Comparison of ENCODE assay signal across 1 cellular context in the genomic region with DNA sequence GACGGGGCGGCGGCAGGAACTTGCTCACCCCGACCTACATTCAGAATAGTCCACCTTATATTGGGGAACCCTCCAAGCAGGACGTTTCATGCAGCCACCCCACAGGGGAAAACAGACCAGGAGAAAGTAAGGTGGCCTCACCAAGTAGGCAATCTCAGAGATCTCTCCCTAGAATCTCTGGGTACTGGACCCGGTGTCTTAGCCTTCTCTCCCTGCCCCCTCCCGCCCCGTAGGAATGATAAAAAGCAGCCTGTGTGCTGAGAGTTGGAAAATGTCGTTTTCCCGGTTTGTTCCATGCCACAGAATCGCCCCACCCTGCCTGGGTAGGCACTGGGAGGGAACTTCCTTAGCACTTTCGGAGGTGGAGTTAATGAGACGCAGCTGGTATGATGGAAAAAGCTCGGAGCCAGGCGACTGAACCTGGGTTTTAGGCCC.
A peak's percentile ranks its signal among the peaks of the same experiment; 100 is the strongest.
TF ChIP-seq lines count a peak whose summit lies in the region.

No MANE protein-coding gene starts in this region.

TF ChIP-seq in H1, 55 proteins besides CTCF, POLR2A, EP300 and RAD21:
- TF ChIP-seq GTF2F1 (IDR thresholded peaks at IDR 0.05; ENCODE audit: borderline replicate concordance, low read depth, low read length) = no peak
- no peak for TF ChIP-seq SUZ12 (IDR thresholded peaks at IDR 0.05; ENCODE audit: low read length)
- no peak for TF ChIP-seq JUND (IDR thresholded peaks at IDR 0.05; ENCODE audit: low read length)
- TF ChIP-seq, protein P1, sequence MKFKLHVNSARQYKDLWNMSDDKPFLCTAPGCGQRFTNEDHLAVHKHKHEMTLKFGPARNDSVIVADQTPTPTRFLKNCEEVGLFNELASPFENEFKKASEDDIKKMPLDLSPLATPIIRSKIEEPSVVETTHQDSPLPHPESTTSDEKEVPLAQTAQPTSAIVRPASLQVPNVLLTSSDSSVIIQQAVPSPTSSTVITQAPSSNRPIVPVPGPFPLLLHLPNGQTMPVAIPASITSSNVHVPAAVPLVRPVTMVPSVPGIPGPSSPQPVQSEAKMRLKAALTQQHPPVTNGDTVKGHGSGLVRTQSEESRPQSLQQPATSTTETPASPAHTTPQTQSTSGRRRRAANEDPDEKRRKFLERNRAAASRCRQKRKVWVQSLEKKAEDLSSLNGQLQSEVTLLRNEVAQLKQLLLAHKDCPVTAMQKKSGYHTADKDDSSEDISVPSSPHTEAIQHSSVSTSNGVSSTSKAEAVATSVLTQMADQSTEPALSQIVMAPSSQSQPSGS (IDR thresholded peaks at IDR 0.05; ENCODE audit: low read length) = no peak; the same call in 1 of the 2 replicates
- no peak for TF ChIP-seq CTBP2 (IDR thresholded peaks at IDR 0.05; ENCODE audit: borderline replicate concordance, insufficient read depth, insufficient read length, low read length)
- TF ChIP-seq RFX5 (IDR thresholded peaks at IDR 0.05; ENCODE audit: borderline replicate concordance, low read depth, low read length) = no peak
- no peak for TF ChIP-seq KDM1A (IDR thresholded peaks at IDR 0.05; ENCODE audit: borderline replicate concordance, low read length)
- no peak for TF ChIP-seq BRCA1 (IDR thresholded peaks at IDR 0.05; ENCODE audit: low read depth, low read length)
- TF ChIP-seq POLR2AphosphoS5 (IDR thresholded peaks at IDR 0.05; ENCODE audit: low read depth, low read length) = peak; percentile 85
- no peak for TF ChIP-seq NRF1 (IDR thresholded peaks at IDR 0.05; ENCODE audit: low read depth, low read length)
- 0 out of 2 replicates have a peak, but pooled peaks have one; percentile 21 for TF ChIP-seq TCF12 (IDR thresholded peaks at IDR 0.05; ENCODE audit: low read depth, low read length)
- TF ChIP-seq KDM4A (IDR thresholded peaks at IDR 0.05; ENCODE audit: low read depth, low read length, severe bottlenecking) = no peak
- TF ChIP-seq TAF1 (IDR thresholded peaks at IDR 0.05; ENCODE audit: low read depth, low read length) = peak; percentile 66
- peak; percentile 68; the same call in 1 of the 2 replicates for TF ChIP-seq TBP (IDR thresholded peaks at IDR 0.05; ENCODE audit: low read depth, low read length)
- no peak for TF ChIP-seq EZH2 (IDR thresholded peaks at IDR 0.05; ENCODE audit: low read depth, low read length, severe bottlenecking)
- TF ChIP-seq CBX8 (IDR thresholded peaks at IDR 0.05; ENCODE audit: borderline replicate concordance, low read depth, low read length) = no peak
- TF ChIP-seq POU5F1 (IDR thresholded peaks at IDR 0.05; ENCODE audit: low read depth, low read length) = no peak
- TF ChIP-seq TAF7 (optimal IDR thresholded peaks at IDR 0.05; ENCODE audit: borderline replicate concordance, low read depth, low read length) = peak; percentile 59
- TF ChIP-seq TEAD4 (IDR thresholded peaks at IDR 0.05; ENCODE audit: low read depth, low read length) = 0 out of 2 replicates have a peak, but pooled peaks have one; percentile 59
- TF ChIP-seq HDAC6 (IDR thresholded peaks at IDR 0.05; ENCODE audit: low read depth, low read length) = no peak
- TF ChIP-seq, protein P2, sequence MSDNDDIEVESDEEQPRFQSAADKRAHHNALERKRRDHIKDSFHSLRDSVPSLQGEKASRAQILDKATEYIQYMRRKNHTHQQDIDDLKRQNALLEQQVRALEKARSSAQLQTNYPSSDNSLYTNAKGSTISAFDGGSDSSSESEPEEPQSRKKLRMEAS (IDR thresholded peaks at IDR 0.05) = no peak
- TF ChIP-seq CHD1 (IDR thresholded peaks at IDR 0.05; ENCODE audit: low read depth, low read length) = no peak; the same call in 1 of the 2 replicates
- 0 out of 2 replicates have a peak, but pooled peaks have one; percentile 8 for TF ChIP-seq EGR1 (IDR thresholded peaks at IDR 0.05; ENCODE audit: borderline replicate concordance, low read depth, low read length)
- peak; percentile 11 for TF ChIP-seq RBBP5 (IDR thresholded peaks at IDR 0.05; ENCODE audit: borderline replicate concordance, low read depth, low read length)
- TF ChIP-seq, protein P3, sequence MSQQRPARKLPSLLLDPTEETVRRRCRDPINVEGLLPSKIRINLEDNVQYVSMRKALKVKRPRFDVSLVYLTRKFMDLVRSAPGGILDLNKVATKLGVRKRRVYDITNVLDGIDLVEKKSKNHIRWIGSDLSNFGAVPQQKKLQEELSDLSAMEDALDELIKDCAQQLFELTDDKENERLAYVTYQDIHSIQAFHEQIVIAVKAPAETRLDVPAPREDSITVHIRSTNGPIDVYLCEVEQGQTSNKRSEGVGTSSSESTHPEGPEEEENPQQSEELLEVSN (IDR thresholded peaks at IDR 0.05) = no peak; the same call in 1 of the 2 replicates
- TF ChIP-seq GABPA (IDR thresholded peaks at IDR 0.05; ENCODE audit: borderline replicate concordance, insufficient read depth, low read length) = no peak
- no peak for TF ChIP-seq RNF2 (IDR thresholded peaks at IDR 0.05; ENCODE audit: borderline replicate concordance, low read depth, low read length, missing control alignments, poor library complexity, severe bottlenecking)
- no peak for TF ChIP-seq NANOG (IDR thresholded peaks at IDR 0.05; ENCODE audit: insufficient read depth, low read depth, low read length, poor library complexity, severe bottlenecking)
- TF ChIP-seq SP2 (IDR thresholded peaks at IDR 0.05; ENCODE audit: low read length) = no peak
- no peak for TF ChIP-seq CHD2 (IDR thresholded peaks at IDR 0.05; ENCODE audit: low read length)
- peak; percentile 64 for TF ChIP-seq CREB1 (IDR thresholded peaks at IDR 0.05)
- TF ChIP-seq, protein P4, sequence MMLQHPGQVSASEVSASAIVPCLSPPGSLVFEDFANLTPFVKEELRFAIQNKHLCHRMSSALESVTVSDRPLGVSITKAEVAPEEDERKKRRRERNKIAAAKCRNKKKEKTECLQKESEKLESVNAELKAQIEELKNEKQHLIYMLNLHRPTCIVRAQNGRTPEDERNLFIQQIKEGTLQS (IDR thresholded peaks at IDR 0.05; ENCODE audit: insufficient read depth, low read depth, low read length) = no peak
- no peak for TF ChIP-seq HDAC2 (IDR thresholded peaks at IDR 0.05; ENCODE audit: borderline replicate concordance in 1 of 2, low read depth in 2 of 2, low read length in 2 of 2)
- no peak for TF ChIP-seq SP4 (IDR thresholded peaks at IDR 0.05; ENCODE audit: low read length)
- TF ChIP-seq PHF8 (conservative IDR thresholded peaks at IDR 0.05; ENCODE audit: low read depth, low read length) = peak; percentile 72
- TF ChIP-seq JUN (IDR thresholded peaks at IDR 0.05; ENCODE audit: low read depth, low read length) = no peak
- TF ChIP-seq SP1 (IDR thresholded peaks at IDR 0.05; ENCODE audit: low read depth, low read length) = peak; percentile 70; the same call in 1 of the 2 replicates
- peak in 1 of 2 experiments; percentile 23; a peak in 1 of 4 replicates for TF ChIP-seq SIN3A (conservative IDR thresholded peaks at IDR 0.05 in 1 of 2, IDR thresholded peaks at IDR 0.05 in 1 of 2; ENCODE audit: low read depth in 1 of 2, low read length in 2 of 2)
- TF ChIP-seq, protein P5, sequence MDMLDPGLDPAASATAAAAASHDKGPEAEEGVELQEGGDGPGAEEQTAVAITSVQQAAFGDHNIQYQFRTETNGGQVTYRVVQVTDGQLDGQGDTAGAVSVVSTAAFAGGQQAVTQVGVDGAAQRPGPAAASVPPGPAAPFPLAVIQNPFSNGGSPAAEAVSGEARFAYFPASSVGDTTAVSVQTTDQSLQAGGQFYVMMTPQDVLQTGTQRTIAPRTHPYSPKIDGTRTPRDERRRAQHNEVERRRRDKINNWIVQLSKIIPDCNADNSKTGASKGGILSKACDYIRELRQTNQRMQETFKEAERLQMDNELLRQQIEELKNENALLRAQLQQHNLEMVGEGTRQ (IDR thresholded peaks at IDR 0.05; ENCODE audit: low read length) = no peak
- TF ChIP-seq CBX5 (IDR thresholded peaks at IDR 0.05; ENCODE audit: low read depth, low read length) = no peak
- no peak for TF ChIP-seq SIX5 (IDR thresholded peaks at IDR 0.05; ENCODE audit: low read depth, low read length)
- TF ChIP-seq YY1 (IDR thresholded peaks at IDR 0.05; ENCODE audit: low read depth, low read length) = peak; percentile 38; the same call in 1 of the 2 replicates
- TF ChIP-seq, protein P6, sequence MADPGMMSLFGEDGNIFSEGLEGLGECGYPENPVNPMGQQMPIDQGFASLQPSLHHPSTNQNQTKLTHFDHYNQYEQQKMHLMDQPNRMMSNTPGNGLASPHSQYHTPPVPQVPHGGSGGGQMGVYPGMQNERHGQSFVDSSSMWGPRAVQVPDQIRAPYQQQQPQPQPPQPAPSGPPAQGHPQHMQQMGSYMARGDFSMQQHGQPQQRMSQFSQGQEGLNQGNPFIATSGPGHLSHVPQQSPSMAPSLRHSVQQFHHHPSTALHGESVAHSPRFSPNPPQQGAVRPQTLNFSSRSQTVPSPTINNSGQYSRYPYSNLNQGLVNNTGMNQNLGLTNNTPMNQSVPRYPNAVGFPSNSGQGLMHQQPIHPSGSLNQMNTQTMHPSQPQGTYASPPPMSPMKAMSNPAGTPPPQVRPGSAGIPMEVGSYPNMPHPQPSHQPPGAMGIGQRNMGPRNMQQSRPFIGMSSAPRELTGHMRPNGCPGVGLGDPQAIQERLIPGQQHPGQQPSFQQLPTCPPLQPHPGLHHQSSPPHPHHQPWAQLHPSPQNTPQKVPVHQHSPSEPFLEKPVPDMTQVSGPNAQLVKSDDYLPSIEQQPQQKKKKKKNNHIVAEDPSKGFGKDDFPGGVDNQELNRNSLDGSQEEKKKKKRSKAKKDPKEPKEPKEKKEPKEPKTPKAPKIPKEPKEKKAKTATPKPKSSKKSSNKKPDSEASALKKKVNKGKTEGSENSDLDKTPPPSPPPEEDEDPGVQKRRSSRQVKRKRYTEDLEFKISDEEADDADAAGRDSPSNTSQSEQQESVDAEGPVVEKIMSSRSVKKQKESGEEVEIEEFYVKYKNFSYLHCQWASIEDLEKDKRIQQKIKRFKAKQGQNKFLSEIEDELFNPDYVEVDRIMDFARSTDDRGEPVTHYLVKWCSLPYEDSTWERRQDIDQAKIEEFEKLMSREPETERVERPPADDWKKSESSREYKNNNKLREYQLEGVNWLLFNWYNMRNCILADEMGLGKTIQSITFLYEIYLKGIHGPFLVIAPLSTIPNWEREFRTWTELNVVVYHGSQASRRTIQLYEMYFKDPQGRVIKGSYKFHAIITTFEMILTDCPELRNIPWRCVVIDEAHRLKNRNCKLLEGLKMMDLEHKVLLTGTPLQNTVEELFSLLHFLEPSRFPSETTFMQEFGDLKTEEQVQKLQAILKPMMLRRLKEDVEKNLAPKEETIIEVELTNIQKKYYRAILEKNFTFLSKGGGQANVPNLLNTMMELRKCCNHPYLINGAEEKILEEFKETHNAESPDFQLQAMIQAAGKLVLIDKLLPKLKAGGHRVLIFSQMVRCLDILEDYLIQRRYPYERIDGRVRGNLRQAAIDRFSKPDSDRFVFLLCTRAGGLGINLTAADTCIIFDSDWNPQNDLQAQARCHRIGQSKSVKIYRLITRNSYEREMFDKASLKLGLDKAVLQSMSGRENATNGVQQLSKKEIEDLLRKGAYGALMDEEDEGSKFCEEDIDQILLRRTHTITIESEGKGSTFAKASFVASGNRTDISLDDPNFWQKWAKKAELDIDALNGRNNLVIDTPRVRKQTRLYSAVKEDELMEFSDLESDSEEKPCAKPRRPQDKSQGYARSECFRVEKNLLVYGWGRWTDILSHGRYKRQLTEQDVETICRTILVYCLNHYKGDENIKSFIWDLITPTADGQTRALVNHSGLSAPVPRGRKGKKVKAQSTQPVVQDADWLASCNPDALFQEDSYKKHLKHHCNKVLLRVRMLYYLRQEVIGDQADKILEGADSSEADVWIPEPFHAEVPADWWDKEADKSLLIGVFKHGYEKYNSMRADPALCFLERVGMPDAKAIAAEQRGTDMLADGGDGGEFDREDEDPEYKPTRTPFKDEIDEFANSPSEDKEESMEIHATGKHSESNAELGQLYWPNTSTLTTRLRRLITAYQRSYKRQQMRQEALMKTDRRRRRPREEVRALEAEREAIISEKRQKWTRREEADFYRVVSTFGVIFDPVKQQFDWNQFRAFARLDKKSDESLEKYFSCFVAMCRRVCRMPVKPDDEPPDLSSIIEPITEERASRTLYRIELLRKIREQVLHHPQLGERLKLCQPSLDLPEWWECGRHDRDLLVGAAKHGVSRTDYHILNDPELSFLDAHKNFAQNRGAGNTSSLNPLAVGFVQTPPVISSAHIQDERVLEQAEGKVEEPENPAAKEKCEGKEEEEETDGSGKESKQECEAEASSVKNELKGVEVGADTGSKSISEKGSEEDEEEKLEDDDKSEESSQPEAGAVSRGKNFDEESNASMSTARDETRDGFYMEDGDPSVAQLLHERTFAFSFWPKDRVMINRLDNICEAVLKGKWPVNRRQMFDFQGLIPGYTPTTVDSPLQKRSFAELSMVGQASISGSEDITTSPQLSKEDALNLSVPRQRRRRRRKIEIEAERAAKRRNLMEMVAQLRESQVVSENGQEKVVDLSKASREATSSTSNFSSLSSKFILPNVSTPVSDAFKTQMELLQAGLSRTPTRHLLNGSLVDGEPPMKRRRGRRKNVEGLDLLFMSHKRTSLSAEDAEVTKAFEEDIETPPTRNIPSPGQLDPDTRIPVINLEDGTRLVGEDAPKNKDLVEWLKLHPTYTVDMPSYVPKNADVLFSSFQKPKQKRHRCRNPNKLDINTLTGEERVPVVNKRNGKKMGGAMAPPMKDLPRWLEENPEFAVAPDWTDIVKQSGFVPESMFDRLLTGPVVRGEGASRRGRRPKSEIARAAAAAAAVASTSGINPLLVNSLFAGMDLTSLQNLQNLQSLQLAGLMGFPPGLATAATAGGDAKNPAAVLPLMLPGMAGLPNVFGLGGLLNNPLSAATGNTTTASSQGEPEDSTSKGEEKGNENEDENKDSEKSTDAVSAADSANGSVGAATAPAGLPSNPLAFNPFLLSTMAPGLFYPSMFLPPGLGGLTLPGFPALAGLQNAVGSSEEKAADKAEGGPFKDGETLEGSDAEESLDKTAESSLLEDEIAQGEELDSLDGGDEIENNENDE (IDR thresholded peaks at IDR 0.05; ENCODE audit: insufficient replicate concordance, low read length) = no peak
- TF ChIP-seq ASH2L (IDR thresholded peaks at IDR 0.05; ENCODE audit: low read length) = peak; percentile 24
- TF ChIP-seq ZNF274 (IDR thresholded peaks at IDR 0.05; ENCODE audit: borderline replicate concordance, extremely low read depth, low read length) = no peak
